1 cellular context compared by ENCODE assay signal in genomic region chr2:207681431-207681830, GRCh38.
TF ChIP-seq lines count a peak whose summit lies in the region.

No MANE protein-coding gene starts in this region.

TF ChIP-seq in SK-N-SH, 30 proteins besides CTCF, POLR2A, EP300 and RAD21:
- no peak for TF ChIP-seq RFX5 (IDR thresholded peaks at IDR 0.05; ENCODE audit: low read length)
- TF ChIP-seq POLR2AphosphoS5 (IDR thresholded peaks at IDR 0.05; ENCODE audit: low read depth, low read length): no peak
- TF ChIP-seq RCOR1 (IDR thresholded peaks at IDR 0.05; ENCODE audit: low read length): no peak
- TF ChIP-seq ELF1 (IDR thresholded peaks at IDR 0.05): no peak
- TF ChIP-seq, protein P1, sequence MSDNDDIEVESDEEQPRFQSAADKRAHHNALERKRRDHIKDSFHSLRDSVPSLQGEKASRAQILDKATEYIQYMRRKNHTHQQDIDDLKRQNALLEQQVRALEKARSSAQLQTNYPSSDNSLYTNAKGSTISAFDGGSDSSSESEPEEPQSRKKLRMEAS (IDR thresholded peaks at IDR 0.05; ENCODE audit: low read depth): no peak
- no peak for TF ChIP-seq FOSL2 (IDR thresholded peaks at IDR 0.05; ENCODE audit: borderline replicate concordance, low read depth)
- no peak for TF ChIP-seq SMC3 (IDR thresholded peaks at IDR 0.05; ENCODE audit: low read depth, low read length)
TF ChIP-seq in SK-N-SH: peak in this region for 0.
